Comparison of ENCODE assay signal across 6 cellular contexts in the genomic region with DNA sequence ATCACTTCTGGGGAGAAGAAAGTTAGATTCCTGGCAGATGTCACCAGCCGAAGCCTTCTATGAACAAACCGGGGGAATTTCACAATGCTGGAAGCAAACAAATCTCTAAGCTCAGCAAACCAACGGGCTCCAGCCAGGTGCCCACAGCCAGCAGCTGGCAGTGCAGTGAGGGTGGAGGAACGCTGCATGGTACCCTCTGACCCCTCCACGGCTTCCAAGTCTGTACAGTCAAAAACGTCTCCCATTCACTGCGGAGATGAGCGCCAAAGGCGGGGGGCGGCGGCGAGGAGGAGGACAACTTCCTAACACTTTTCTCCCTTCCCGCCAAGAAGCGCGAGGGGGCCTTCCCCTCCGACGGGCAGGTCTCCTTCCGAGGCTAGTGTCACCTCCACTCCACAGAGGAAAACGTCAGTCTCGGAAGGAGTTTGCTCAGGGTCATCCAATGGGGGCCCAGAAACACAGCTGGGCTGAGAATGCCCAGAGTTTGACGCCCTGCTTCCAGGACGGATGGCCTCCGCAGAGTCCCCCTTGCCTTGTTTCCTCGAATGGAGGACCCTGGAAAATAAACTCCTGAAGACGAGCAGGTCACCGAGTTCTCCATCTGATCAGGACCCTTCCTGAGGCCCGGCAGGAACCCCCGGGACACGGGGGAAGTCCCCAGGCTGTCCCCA. TPM values are rescaled to one million over a fixed set of nuclear protein-coding genes. Genes with fewer than 3 reads are reported as not detected.
A peak's percentile ranks its signal among the peaks of the same experiment; 100 is the strongest.
DNase-seq lines count a peak whose midpoint lies in the region; ATAC-seq and TF ChIP-seq lines count a peak whose summit lies in the region.

No MANE protein-coding gene starts in this region.

- peak; percentile 57 for TF ChIP-seq POLR2A in right lobe of liver (IDR thresholded peaks at IDR 0.05)

- no peak for ATAC-seq in SK-N-SH treated with all-trans-retinoic acid at 6 μM for 48 hours
- ATAC-seq in right lobe of liver = peak; percentile 62 to 79 (median 77)
- no peak for ATAC-seq in HG03571 (IDR thresholded peaks at IDR 0.05; ENCODE audit: unreplicated experiment)

- H3K4me3 ChIP-seq in SK-N-SH (ENCODE audit: low read depth in 2 of 2, low read length in 1 of 2) (peak overlapping the region; percentile 90 to 91), right lobe of liver (peak overlapping the region; percentile 95 to 99 (median 95))

- H3K79me2 ChIP-seq in SK-N-SH (ENCODE audit: insufficient read depth) = peaks cover 67% of the 10 kb centered on the region

- DNase-seq in SK-N-SH (peak; percentile 61), right lobe of liver (peak; percentile 72 to 91 (median 90)), NCI-H2171 treated with DMSO at 0.1 percent for 48 hours (lab: John Stamatoyannopoulos, UW) (no peak)
- peak; percentile 67 to 69 for DNase-seq in activated T-cell treated with anti-CD3 and anti-CD28 coated beads, Interleukin-2, amount 50 U/mL, for 48 hours

- H3K27ac ChIP-seq in SK-N-SH (ENCODE audit: low read depth in 2 of 2, low read length in 1 of 2) = peak overlapping the region; percentile 72 to 75
- peak overlapping the region; percentile 53 to 86 (median 80) for H3K27ac ChIP-seq in right lobe of liver

- POLR2A ChIA-PET in SK-N-SH (lab: Yijun Ruan, JAX) = interaction anchor here (0.6 to 1.4 kb wide), 4 partner anchors 11 to 147 kb away, joined by 3 to 8 read pairs (median 6); a partner anchor contains a TSS

- H3K36me3 ChIP-seq in SK-N-SH (replicated peaks in 1 of 2; ENCODE audit: control insufficient read depth in 1 of 2, insufficient read depth in 2 of 2, low read length in 1 of 2) = peaks cover 0 to 6% of the 10 kb centered on the region in 2 experiments
- no peaks in the 10 kb centered on the region for H3K36me3 ChIP-seq in right lobe of liver

- peak overlapping the region; percentile 95 for H3K9ac ChIP-seq in SK-N-SH

- H4K20me1 ChIP-seq in SK-N-SH (ENCODE audit: insufficient read depth) = peaks cover 54% of the 10 kb centered on the region

- no peak for TF ChIP-seq CTCF in SK-N-SH (IDR thresholded peaks at IDR 0.05)
- no peak for TF ChIP-seq CTCF in right lobe of liver (IDR thresholded peaks at IDR 0.05)

- WGBS in SK-N-SH (ENCODE audit: low lambda C conversion rate) = 3% methylated on average over 10 of the region's 29 CpGs
- WGBS in right lobe of liver (ENCODE audit: insufficient coverage, low coverage, low lambda C conversion rate, missing lambda C conversion rate) = 0% methylated on average over 11 of the region's 29 CpGs

- H2AFZ ChIP-seq in SK-N-SH (ENCODE audit: low read depth) = no peak overlapping the region

- H3K9me2 ChIP-seq in SK-N-SH = no peaks in the 10 kb centered on the region

- H3F3A ChIP-seq in SK-N-SH (replicated peaks; ENCODE audit: insufficient read depth) = peaks cover 15% of the 10 kb centered on the region

- H3K9me3 ChIP-seq in SK-N-SH (no peaks in the 10 kb centered on the region), right lobe of liver (no peaks in the 10 kb centered on the region)

- CTCF ChIA-PET in SK-N-SH (lab: Yijun Ruan, JAX) = interaction anchor here (1.1 to 1.7 kb wide), 7 partner anchors 13 to 139 kb away, joined by 3 to 12 read pairs (median 5); a partner anchor contains a TSS

- H3K4me1 ChIP-seq in SK-N-SH (ENCODE audit: control insufficient read depth in 1 of 2, insufficient read depth in 2 of 2, low read depth in 1 of 2, low read length in 1 of 2) (peaks cover 24 to 57% of the 10 kb centered on the region in 2 experiments; a peak in 3 of 4 replicates), right lobe of liver (peaks cover 0 to 33% (median 17%) of the 10 kb centered on the region in 4 donors)

- TF ChIP-seq RAD21 in SK-N-SH (IDR thresholded peaks at IDR 0.05; ENCODE audit: low read length) = no peak

- H3K4me2 ChIP-seq in SK-N-SH = peak overlapping the region; percentile 97

- intact Hi-C loops in right lobe of liver (cut with DNase I) = no loop called here

- H3K27me3 ChIP-seq in SK-N-SH (ENCODE audit: insufficient read depth) (no peaks in the 10 kb centered on the region), right lobe of liver (no peaks in the 10 kb centered on the region)

- no peak for TF ChIP-seq EP300 in SK-N-SH (IDR thresholded peaks at IDR 0.05; ENCODE audit: borderline replicate concordance in 1 of 2, low read depth in 1 of 2, low read length in 1 of 2)

TF ChIP-seq in SK-N-SH, 30 proteins besides CTCF, POLR2A, EP300 and RAD21:
- no peak for TF ChIP-seq POLR2AphosphoS5 (IDR thresholded peaks at IDR 0.05; ENCODE audit: low read depth, low read length)
- TF ChIP-seq, protein P1, sequence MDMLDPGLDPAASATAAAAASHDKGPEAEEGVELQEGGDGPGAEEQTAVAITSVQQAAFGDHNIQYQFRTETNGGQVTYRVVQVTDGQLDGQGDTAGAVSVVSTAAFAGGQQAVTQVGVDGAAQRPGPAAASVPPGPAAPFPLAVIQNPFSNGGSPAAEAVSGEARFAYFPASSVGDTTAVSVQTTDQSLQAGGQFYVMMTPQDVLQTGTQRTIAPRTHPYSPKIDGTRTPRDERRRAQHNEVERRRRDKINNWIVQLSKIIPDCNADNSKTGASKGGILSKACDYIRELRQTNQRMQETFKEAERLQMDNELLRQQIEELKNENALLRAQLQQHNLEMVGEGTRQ (IDR thresholded peaks at IDR 0.05; ENCODE audit: borderline replicate concordance, low read depth, low read length) = no peak
- 0 out of 2 replicates have a peak, but pooled peaks have one; percentile 18 for TF ChIP-seq GABPA (IDR thresholded peaks at IDR 0.05; ENCODE audit: low read depth)

TF ChIP-seq in SK-N-SH treated with all-trans-retinoic acid at 6 μM for 48 hours, 23 proteins besides CTCF, POLR2A, EP300 and RAD21 (continues in another document):
- TF ChIP-seq ISL1 (CRISPR knock-in tag; IDR thresholded peaks at IDR 0.05) = no peak
- TF ChIP-seq ESRRG (CRISPR knock-in tag; IDR thresholded peaks at IDR 0.05) = no peak
- no peak for TF ChIP-seq CSDC2 (CRISPR knock-in tag; IDR thresholded peaks at IDR 0.05)
- TF ChIP-seq ZFP30 (CRISPR knock-in tag; IDR thresholded peaks at IDR 0.05) = no peak
- TF ChIP-seq, protein P2, sequence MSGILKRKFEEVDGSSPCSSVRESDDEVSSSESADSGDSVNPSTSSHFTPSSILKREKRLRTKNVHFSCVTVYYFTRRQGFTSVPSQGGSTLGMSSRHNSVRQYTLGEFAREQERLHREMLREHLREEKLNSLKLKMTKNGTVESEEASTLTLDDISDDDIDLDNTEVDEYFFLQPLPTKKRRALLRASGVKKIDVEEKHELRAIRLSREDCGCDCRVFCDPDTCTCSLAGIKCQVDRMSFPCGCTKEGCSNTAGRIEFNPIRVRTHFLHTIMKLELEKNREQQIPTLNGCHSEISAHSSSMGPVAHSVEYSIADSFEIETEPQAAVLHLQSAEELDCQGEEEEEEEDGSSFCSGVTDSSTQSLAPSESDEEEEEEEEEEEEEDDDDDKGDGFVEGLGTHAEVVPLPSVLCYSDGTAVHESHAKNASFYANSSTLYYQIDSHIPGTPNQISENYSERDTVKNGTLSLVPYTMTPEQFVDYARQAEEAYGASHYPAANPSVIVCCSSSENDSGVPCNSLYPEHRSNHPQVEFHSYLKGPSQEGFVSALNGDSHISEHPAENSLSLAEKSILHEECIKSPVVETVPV (CRISPR knock-in tag; IDR thresholded peaks at IDR 0.05) = no peak
- TF ChIP-seq TOX (CRISPR knock-in tag; IDR thresholded peaks at IDR 0.05; ENCODE audit: borderline replicate concordance) = no peak
- no peak for TF ChIP-seq TCF4 (CRISPR knock-in tag; IDR thresholded peaks at IDR 0.05; ENCODE audit: borderline replicate concordance)
- TF ChIP-seq, protein P3, sequence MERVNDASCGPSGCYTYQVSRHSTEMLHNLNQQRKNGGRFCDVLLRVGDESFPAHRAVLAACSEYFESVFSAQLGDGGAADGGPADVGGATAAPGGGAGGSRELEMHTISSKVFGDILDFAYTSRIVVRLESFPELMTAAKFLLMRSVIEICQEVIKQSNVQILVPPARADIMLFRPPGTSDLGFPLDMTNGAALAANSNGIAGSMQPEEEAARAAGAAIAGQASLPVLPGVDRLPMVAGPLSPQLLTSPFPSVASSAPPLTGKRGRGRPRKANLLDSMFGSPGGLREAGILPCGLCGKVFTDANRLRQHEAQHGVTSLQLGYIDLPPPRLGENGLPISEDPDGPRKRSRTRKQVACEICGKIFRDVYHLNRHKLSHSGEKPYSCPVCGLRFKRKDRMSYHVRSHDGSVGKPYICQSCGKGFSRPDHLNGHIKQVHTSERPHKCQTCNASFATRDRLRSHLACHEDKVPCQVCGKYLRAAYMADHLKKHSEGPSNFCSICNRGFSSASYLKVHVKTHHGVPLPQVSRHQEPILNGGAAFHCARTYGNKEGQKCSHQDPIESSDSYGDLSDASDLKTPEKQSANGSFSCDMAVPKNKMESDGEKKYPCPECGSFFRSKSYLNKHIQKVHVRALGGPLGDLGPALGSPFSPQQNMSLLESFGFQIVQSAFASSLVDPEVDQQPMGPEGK (CRISPR knock-in tag; IDR thresholded peaks at IDR 0.05; ENCODE audit: borderline replicate concordance) = no peak
- no peak for TF ChIP-seq BACH2 (CRISPR knock-in tag; IDR thresholded peaks at IDR 0.05; ENCODE audit: borderline replicate concordance)
- TF ChIP-seq OSR1 (CRISPR knock-in tag; IDR thresholded peaks at IDR 0.05) = no peak

RNA-seq across cellular contexts. Expression of a gene that starts 0.9 kb away (rescaled TPM):
- 38.1 and 47.8 TPM in 2 replicates for polyA plus RNA-seq in SK-N-SH (2012; rRNA removed)
- polyA plus RNA-seq in SK-N-SH (2012; cell fraction: cytosol; rRNA removed) = 19.2 and 29.4 TPM in 2 replicates
- 170 and 358 TPM in 2 replicates for polyA plus RNA-seq in SK-N-SH (2012; cell fraction: nucleus; rRNA removed)
- total RNA-seq in right lobe of liver = 10 to 100 TPM; 21.6 to 46.4 (median 25.0) TPM

RNA-seq across cellular contexts. Expression of a gene that starts 10.8 kb away (rescaled TPM):
- 0.62 and 1.1 TPM in 2 replicates for polyA plus RNA-seq in SK-N-SH (2012; rRNA removed)
- 0.37 and 1.1 TPM in 2 replicates for polyA plus RNA-seq in SK-N-SH (2012; cell fraction: cytosol; rRNA removed)
- 6.7 and 14.8 TPM in 2 replicates for polyA plus RNA-seq in SK-N-SH (2012; cell fraction: nucleus; rRNA removed)
- 10 to 100 TPM in 2 of 6 experiments, 1 to 10 TPM in 4; 2.7 to 12.3 (median 8.2) TPM for total RNA-seq in right lobe of liver

RNA-seq across cellular contexts. Expression of a gene that starts 17.9 kb away (rescaled TPM):
- polyA plus RNA-seq in SK-N-SH (2012; rRNA removed) = 45.2 and 53.8 TPM in 2 replicates
- 30.7 and 46.0 TPM in 2 replicates for polyA plus RNA-seq in SK-N-SH (2012; cell fraction: cytosol; rRNA removed)
- polyA plus RNA-seq in SK-N-SH (2012; cell fraction: nucleus; rRNA removed) = 43.9 and 70.4 TPM in 2 replicates
- total RNA-seq in right lobe of liver = 100 to 1,000 TPM; 129 to 284 (median 186) TPM

RNA-seq across cellular contexts. Expression of a gene that starts 19.0 kb away (rescaled TPM):
- 10.7 and 10.8 TPM in 2 replicates for polyA plus RNA-seq in SK-N-SH (2012; rRNA removed)
- polyA plus RNA-seq in SK-N-SH (2012; cell fraction: cytosol; rRNA removed) = 5.5 and 7.5 TPM in 2 replicates
- 21.8 and 29.3 TPM in 2 replicates for polyA plus RNA-seq in SK-N-SH (2012; cell fraction: nucleus; rRNA removed)
- under 1 TPM in 1 of 6 experiments, not detected in 5; 0.22 TPM for total RNA-seq in right lobe of liver

RNA-seq across cellular contexts. Expression of a gene that starts 24.8 kb away (rescaled TPM):
- 13.3 and 20.4 TPM in 2 replicates for polyA plus RNA-seq in SK-N-SH (2012; rRNA removed)
- polyA plus RNA-seq in SK-N-SH (2012; cell fraction: cytosol; rRNA removed) = 12.2 and 13.2 TPM in 2 replicates
- 20.2 and 20.6 TPM in 2 replicates for polyA plus RNA-seq in SK-N-SH (2012; cell fraction: nucleus; rRNA removed)
- total RNA-seq in right lobe of liver = 10 to 100 TPM; 16.1 to 18.6 (median 18.0) TPM

Comparison
In these comparisons a context has a peak if more than half of its experiments do, and no peak if none do; other contexts are left out.
1. ATAC-seq: peak in right lobe of liver (4 of 4); none in SK-N-SH treated with all-trans-retinoic acid at 6 μM for 48 hours (single experiment) and HG03571 (single experiment).